Comparison of ENCODE assay signal across 12 cellular contexts in the genomic region with DNA sequence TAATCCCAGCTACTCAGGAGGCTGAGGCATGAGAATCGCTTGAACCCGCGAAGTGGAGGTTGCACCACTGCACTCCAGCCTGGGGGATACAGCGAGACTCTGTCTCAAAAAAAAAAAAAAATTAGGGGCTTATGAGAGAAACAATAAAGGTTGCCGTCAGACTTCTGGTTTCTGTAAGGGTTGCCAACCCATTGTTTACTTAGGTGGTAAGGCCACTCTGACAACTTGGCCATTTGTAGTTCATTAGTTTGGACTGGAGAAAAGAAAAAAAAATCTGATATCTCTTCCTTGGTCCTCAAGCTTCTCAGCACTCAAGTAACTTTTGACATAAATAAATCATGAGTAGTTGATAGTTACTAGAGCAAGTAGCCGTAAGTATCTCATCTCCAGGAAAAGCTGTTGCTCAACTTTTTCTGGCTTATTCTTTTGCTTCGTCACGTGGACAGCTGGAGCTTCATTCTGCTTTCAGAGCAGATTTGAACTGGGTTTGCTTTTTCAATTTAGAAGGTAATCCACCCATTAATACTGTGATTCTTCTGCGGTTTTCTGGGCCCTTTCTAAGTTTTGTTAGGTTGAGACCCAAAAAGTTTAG. TPM values are rescaled to one million over a fixed set of nuclear protein-coding genes. Genes with fewer than 3 reads are reported as not detected.
A peak's percentile ranks its signal among the peaks of the same experiment; 100 is the strongest.
DNase-seq lines count a peak whose midpoint lies in the region; ATAC-seq and TF ChIP-seq lines count a peak whose summit lies in the region.
"Had no signal": no experiment of that assay in that cellular context is flagged by ENCODE, and none has a peak within 500 bp of the region (broad histone marks: within the 10 kb centered on the region; RNA-seq: fewer than 3 reads in every experiment).

No MANE protein-coding gene starts in this region.

- H3F3A ChIP-seq in PC-3 (ENCODE audit: low read length, unreplicated experiment) = no peaks in the 10 kb centered on the region

- H4K20me1 ChIP-seq in PC-3 (ENCODE audit: low read length) = peaks cover 10% of the 10 kb centered on the region; the same call in 1 of the 2 replicates

- peak overlapping the region; percentile 26 for H3K27ac ChIP-seq in angular gyrus (ENCODE audit: low read depth, low read length)
- H3K27ac ChIP-seq in gastrocnemius medialis = peak overlapping the region; percentile 62 to 85 (median 78)
- no peak overlapping the region for H3K27ac ChIP-seq in PC-3 (ENCODE audit: low read length)
- H3K27ac ChIP-seq: KMS-11 had no signal

- H3K4me3 Mint-ChIP-seq in activated naive CD4-positive, alpha-beta T cell treated with anti-CD3 and anti-CD28 coated beads for 36 hours = no peak overlapping the region

- no peak overlapping the region for H2AFZ ChIP-seq in PC-3 (ENCODE audit: low read length)

- H3K79me2 ChIP-seq in PC-3 (ENCODE audit: low read length) = peaks cover 81% of the 10 kb centered on the region

- BruUV-seq in PC-3 (replicated peaks; lab: Mats Ljungman, UMichigan) = no TSS peak

- intact Hi-C loops in left ventricle myocardium superior (cut with micrococcal nuclease) = no loop called here
- intact Hi-C loops in gastrocnemius medialis (cut with DNase I; ENCODE audit: low total_unique reads) = loop anchor here (5.0 to 10.0 kb wide), 2 partner anchors 57 to 250 kb away; a partner anchor contains a TSS
- intact Hi-C loops in activated naive CD4-positive, alpha-beta T cell treated with anti-CD3 and anti-CD28 coated beads for 36 hours (cut with micrococcal nuclease) = no loop called here
- intact Hi-C loops in PC-3 (cut with micrococcal nuclease) = no loop called here

- H3K9me2 ChIP-seq in PC-3 (replicated peaks; ENCODE audit: low read length) = no peaks in the 10 kb centered on the region

- H3K4me2 ChIP-seq in PC-3 (ENCODE audit: low read length) = no peak overlapping the region
- H3K4me2 ChIP-seq: KMS-11 had no signal

- H3K36me3 ChIP-seq in gastrocnemius medialis = no peaks in the 10 kb centered on the region
- H3K36me3 ChIP-seq in PC-3 (ENCODE audit: low read depth, low read length) = no peaks in the 10 kb centered on the region

- ATAC-seq in left ventricle myocardium superior (peak; percentile 63), gastrocnemius medialis (peak; percentile 94 to 98), PC-3 (no peak)
- ATAC-seq: GM12878 had no signal

- H3K4me1 Mint-ChIP-seq in activated naive CD4-positive, alpha-beta T cell treated with anti-CD3 and anti-CD28 coated beads for 36 hours (ENCODE audit: low read depth) = peaks cover 52% of the 10 kb centered on the region

- H3K27me3 ChIP-seq in gastrocnemius medialis (no peaks in the 10 kb centered on the region), PC-3 (ENCODE audit: low read length) (no peaks in the 10 kb centered on the region)

- no peak overlapping the region for H3K4me3 ChIP-seq in gastrocnemius medialis
- no peak overlapping the region for H3K4me3 ChIP-seq in PC-3 (ENCODE audit: low read length)
- H3K4me3 ChIP-seq: GM12878 had no signal

- no peaks in the 10 kb centered on the region for H3K27me3 Mint-ChIP-seq in activated naive CD4-positive, alpha-beta T cell treated with anti-CD3 and anti-CD28 coated beads for 36 hours (ENCODE audit: low read depth)

- no peak for TF ChIP-seq POLR2A in gastrocnemius medialis (IDR thresholded peaks at IDR 0.05)

- peaks cover 3% of the 10 kb centered on the region for H3K36me3 Mint-ChIP-seq in activated naive CD4-positive, alpha-beta T cell treated with anti-CD3 and anti-CD28 coated beads for 36 hours (ENCODE audit: low read depth)

- H3K9ac ChIP-seq in PC-3 (ENCODE audit: low read length) = no peak overlapping the region
- H3K9ac ChIP-seq: KMS-11 had no signal

- CTCF ChIA-PET in activated naive CD4-positive, alpha-beta T cell treated with anti-CD3 and anti-CD28 coated beads for 36 hours (lab: Charles Lee) = interaction anchor here (0.6 to 1.4 kb wide), 4 partner anchors 49 to 841 kb away, joined by 3 to 5 read pairs (median 4); no protein-coding TSS in a partner anchor
- CTCF ChIA-PET in PC-3 (lab: Charles Lee) = no interaction called here

- H3K27ac Mint-ChIP-seq in activated naive CD4-positive, alpha-beta T cell treated with anti-CD3 and anti-CD28 coated beads for 36 hours = no peak overlapping the region

- no peaks in the 10 kb centered on the region for H3K9me3 Mint-ChIP-seq in activated naive CD4-positive, alpha-beta T cell treated with anti-CD3 and anti-CD28 coated beads for 36 hours

- POLR2A ChIA-PET in PC-3 (lab: Charles Lee; ENCODE audit: unreplicated experiment) = no interaction called here

- DNase-seq in EH (ENCODE audit: low read depth) = peak; percentile 35
- no peak for DNase-seq in left ventricle myocardium superior
- peak; percentile 64 for DNase-seq in gastrocnemius medialis
- DNase-seq in activated naive CD4-positive, alpha-beta T cell treated with anti-CD3 and anti-CD28 coated beads for 36 hours = no peak
- no peak for DNase-seq in DMS153 treated with DMSO at 0.1 percent for 48 hours (lab: John Stamatoyannopoulos, UW; ENCODE audit: unreplicated experiment)
- no peak for DNase-seq in epidermal melanocyte (ENCODE audit: insufficient read length, low spot score)
- DNase-seq in PC-3 = no peak
- DNase-seq: Caco-2, NCI-H524 treated with DMSO at 0.1 percent for 48 hours had no signal

- no peaks in the 10 kb centered on the region for H3K9me3 ChIP-seq in gastrocnemius medialis
- no peaks in the 10 kb centered on the region for H3K9me3 ChIP-seq in PC-3 (ENCODE audit: low read length)
- H3K9me3 ChIP-seq: Caco-2 had no signal

- TF ChIP-seq CTCF in gastrocnemius medialis (IDR thresholded peaks at IDR 0.05 in 4 of 5, conservative IDR thresholded peaks at IDR 0.05 in 1 of 5) (no peak), PC-3 (conservative IDR thresholded peaks at IDR 0.05; ENCODE audit: low read depth, low read length) (no peak)

- H3K4me1 ChIP-seq in gastrocnemius medialis (peaks cover 43 to 85% of the 10 kb centered on the region in 2 donors), PC-3 (ENCODE audit: insufficient read depth, low read length) (no peaks in the 10 kb centered on the region)
- H3K4me1 ChIP-seq: Caco-2 had no signal

- in situ Hi-C loops in gastrocnemius medialis (cut with MboI; ENCODE audit: low sequenced_read_pairs in 4 of 4) = no loop called here

RNA-seq across cellular contexts. Expression of a gene that starts 9.4 kb away (rescaled TPM):
- total RNA-seq in left ventricle myocardium superior (89.7 TPM), gastrocnemius medialis (10 to 100 TPM; 26.7 to 39.3 (median 34.1) TPM), PC-3 (2014; rRNA removed) (24.3 and 62.3 TPM in 2 replicates)
- total RNA-seq in activated naive CD4-positive, alpha-beta T cell treated with anti-CD3 and anti-CD28 coated beads for 36 hours = 10 to 100 TPM; 80.7 to 84.2 TPM

RNA-seq across cellular contexts. Expression of a gene that starts 11.6 kb away (rescaled TPM):
- total RNA-seq in left ventricle myocardium superior (72.2 TPM), gastrocnemius medialis (10 to 100 TPM; 26.6 to 65.2 (median 55.1) TPM), PC-3 (2014; rRNA removed) (83.7 and 92.4 TPM in 2 replicates)
- total RNA-seq in activated naive CD4-positive, alpha-beta T cell treated with anti-CD3 and anti-CD28 coated beads for 36 hours = 100 to 1,000 TPM; 105 TPM

RNA-seq across cellular contexts. Expression of a gene that starts 46.3 kb away (rescaled TPM):
- total RNA-seq in left ventricle myocardium superior (5.6 TPM), gastrocnemius medialis (under 1 TPM in 2 of 4 donors, not detected in 2; 0.09 to 0.87 TPM), PC-3 (2014; rRNA removed) (0.77 TPM in 1 of 2 replicates, not detected in the other)
- total RNA-seq in activated naive CD4-positive, alpha-beta T cell treated with anti-CD3 and anti-CD28 coated beads for 36 hours = under 1 TPM; 0.19 to 0.47 TPM

RNA-seq across cellular contexts. Expression of a gene that starts 57.6 kb away (rescaled TPM):
- total RNA-seq in left ventricle myocardium superior (106 TPM), gastrocnemius medialis (10 to 100 TPM; 26.8 to 78.5 (median 40.2) TPM), PC-3 (2014; rRNA removed) (410 and 450 TPM in 2 replicates)
- total RNA-seq in activated naive CD4-positive, alpha-beta T cell treated with anti-CD3 and anti-CD28 coated beads for 36 hours = 100 to 1,000 TPM; 187 to 202 TPM

RNA-seq across cellular contexts. Expression of a gene that starts 58.9 kb away (rescaled TPM):
- total RNA-seq in left ventricle myocardium superior (43.4 TPM), gastrocnemius medialis (10 to 100 TPM; 28.5 to 70.8 (median 52.7) TPM), PC-3 (2014; rRNA removed) (1.4 and 5.2 TPM in 2 replicates)
- total RNA-seq in activated naive CD4-positive, alpha-beta T cell treated with anti-CD3 and anti-CD28 coated beads for 36 hours = under 1 TPM in 1 of 2 experiments, not detected in 1; 0.44 TPM

Comparison
In these comparisons a context has a peak if more than half of its experiments do, and no peak if none do; other contexts are left out.
1. DNase-seq: peak in EH (single experiment) and gastrocnemius medialis (2 of 2); none in left ventricle myocardium superior (single experiment), activated naive CD4-positive, alpha-beta T cell treated with anti-CD3 and anti-CD28 coated beads for 36 hours (single experiment), DMS153 treated with DMSO at 0.1 percent for 48 hours (single experiment), epidermal melanocyte (single experiment) and PC-3 (single experiment).